ENCODE assay signal across 9 cellular contexts in genomic region chr5:131795128-131795719, GRCh38. TPM values are rescaled to one million over a fixed set of nuclear protein-coding genes. Genes with fewer than 3 reads are reported as not detected.
A peak's percentile ranks its signal among the peaks of the same experiment; 100 is the strongest.
DNase-seq lines count a peak whose midpoint lies in the region; ATAC-seq, FAIRE-seq and TF ChIP-seq lines count a peak whose summit lies in the region.
"Had no signal": no experiment of that assay in that cellular context is flagged by ENCODE, and none has a peak within 500 bp of the region (broad histone marks: within the 10 kb centered on the region; RNA-seq: fewer than 3 reads in every experiment).

No MANE protein-coding gene starts in this region.

- H3K4me2 ChIP-seq in OCI-LY1 (ENCODE audit: low read length): peak overlapping the region; percentile 92
- peak overlapping the region; percentile 94 for H3K4me2 ChIP-seq in endothelial cell of umbilical vein (ENCODE audit: insufficient read depth, low read length)

- H3K9me1 ChIP-seq in endothelial cell of umbilical vein (replicated peaks; ENCODE audit: control insufficient read depth, extremely low read depth, insufficient read depth, low read length): peaks cover 2% of the 10 kb centered on the region

- 32 to 40% (median 37%) methylated on average over 7 of the region's 7 CpGs for WGBS in psoas muscle, 3 donors

- peaks cover 59% of the 10 kb centered on the region for H3K79me2 ChIP-seq in OCI-LY1 (ENCODE audit: insufficient read depth, low read length)
- peaks cover 64% of the 10 kb centered on the region for H3K79me2 ChIP-seq in endothelial cell of umbilical vein (ENCODE audit: control insufficient read depth, insufficient read depth, low read length)

- H3K9me2 ChIP-seq in OCI-LY1 (ENCODE audit: low read depth, low read length): no peaks in the 10 kb centered on the region

- intact Hi-C loops in endothelial cell of umbilical vein (cut with micrococcal nuclease) (loop anchor here (5.0 kb wide), 5 partner anchors 202 to 633 kb away; no protein-coding TSS in a partner anchor), psoas muscle (cut with DNase I) (loop anchor here (5.0 to 10.0 kb wide), 3 partner anchors 38 to 163 kb away; no protein-coding TSS in a partner anchor), mucosa of descending colon (cut with DNase I, micrococcal nuclease) (loop anchor here in 1 of 2 donors (5.0 kb wide), 1 partner anchor 158 kb away; the partner anchor contains the start of gene RAPGEF6)

- no peak for TF ChIP-seq CTCF in GM06990 (IDR thresholded peaks at IDR 0.05; ENCODE audit: insufficient read depth, low read length, poor library complexity, severe bottlenecking)
- TF ChIP-seq CTCF in OCI-LY1 (IDR thresholded peaks at IDR 0.05; ENCODE audit: low read length): no peak
- TF ChIP-seq CTCF in endothelial cell of umbilical vein (IDR thresholded peaks at IDR 0.05; ENCODE audit: extremely low read depth in 1 of 2, insufficient read depth in 1 of 2, low read depth in 1 of 2, low read length in 2 of 2): no peak
- TF ChIP-seq CTCF in psoas muscle (IDR thresholded peaks at IDR 0.05): no peak
- TF ChIP-seq CTCF in mucosa of descending colon (IDR thresholded peaks at IDR 0.05): no peak

- no peak for ATAC-seq in psoas muscle
- ATAC-seq in mucosa of descending colon: no peak
- no peak for ATAC-seq in GM19035 (IDR thresholded peaks at IDR 0.05; ENCODE audit: unreplicated experiment)

- DNase-seq in GM06990 (ENCODE audit: extremely low read depth, insufficient read length) (no peak), endothelial cell of umbilical vein (ENCODE audit: low read depth, low spot score) (no peak), psoas muscle (no peak), mucosa of descending colon (no peak), retina (no peak), NCI-H1436 (lab: John Stamatoyannopoulos, UW) (no peak)
- DNase-seq: activated CD4-positive, alpha-beta T cell treated with anti-CD3 and anti-CD28 coated beads for 4 hours had no signal

- H3K27ac ChIP-seq in OCI-LY1 (ENCODE audit: low read depth, low read length, poor library complexity, severe bottlenecking) (peak overlapping the region; percentile 35), endothelial cell of umbilical vein (ENCODE audit: insufficient read depth, low read depth, low read length) (no peak overlapping the region), psoas muscle (peak overlapping the region; percentile 100)

- no peaks in the 10 kb centered on the region for H4K20me1 ChIP-seq in OCI-LY1 (ENCODE audit: insufficient read depth, low read length)
- H4K20me1 ChIP-seq in endothelial cell of umbilical vein (replicated peaks; ENCODE audit: control insufficient read depth, extremely low read depth, insufficient read depth, low read length): peaks cover 16% of the 10 kb centered on the region

- no peaks in the 10 kb centered on the region for H3K9me3 ChIP-seq in OCI-LY1 (ENCODE audit: low read length)
- no peaks in the 10 kb centered on the region for H3K9me3 ChIP-seq in endothelial cell of umbilical vein (replicated peaks; ENCODE audit: control insufficient read depth, insufficient read depth, low read length)
- no peaks in the 10 kb centered on the region for H3K9me3 ChIP-seq in psoas muscle
- no peaks in the 10 kb centered on the region for H3K9me3 ChIP-seq in mucosa of descending colon

- dilution Hi-C loops in endothelial cell of umbilical vein (cut with MboI; ENCODE audit: extremely low pct_ligation_motif_present, low sequenced_read_pairs): no loop called here

- H3K36me3 ChIP-seq in GM06990 (ENCODE audit: control insufficient read depth, insufficient read depth, low read length) (no peaks in the 10 kb centered on the region), OCI-LY1 (ENCODE audit: insufficient read depth, low read length) (no peaks in the 10 kb centered on the region), endothelial cell of umbilical vein (ENCODE audit: control insufficient read depth in 2 of 2, extremely low read depth in 1 of 2, insufficient read depth in 2 of 2, low read length in 2 of 2) (no peaks in the 10 kb centered on the region), psoas muscle (ENCODE audit: insufficient read depth in 1 of 2, low read depth in 1 of 2) (peaks cover 0 to 6% of the 10 kb centered on the region in 2 donors), mucosa of descending colon (ENCODE audit: low read depth) (no peaks in the 10 kb centered on the region)

- peak overlapping the region; percentile 90 for H3K9ac ChIP-seq in OCI-LY1 (ENCODE audit: low read length)
- H3K9ac ChIP-seq in endothelial cell of umbilical vein (replicated peaks; ENCODE audit: extremely low read depth, insufficient read depth, low read length): peak overlapping the region; percentile 99

- H3K4me1 ChIP-seq in OCI-LY1 (ENCODE audit: insufficient read depth, low read length, severe bottlenecking) (peaks cover 39% of the 10 kb centered on the region), endothelial cell of umbilical vein (ENCODE audit: control insufficient read depth, extremely low read depth, insufficient read depth, low read length) (peaks cover 16% of the 10 kb centered on the region), psoas muscle (peaks cover 55% of the 10 kb centered on the region), mucosa of descending colon (ENCODE audit: low read depth) (peaks cover 3% of the 10 kb centered on the region)

- H3K4me3 ChIP-seq in GM06990 (replicated peaks; ENCODE audit: low read depth, low read length) (peak overlapping the region; percentile 87), OCI-LY1 (ENCODE audit: low read depth, low read length, poor library complexity, severe bottlenecking) (peak overlapping the region; percentile 96), endothelial cell of umbilical vein (replicated peaks in 1 of 3; ENCODE audit: insufficient read depth in 1 of 3, low read depth in 1 of 3, low read length in 3 of 3) (peak overlapping the region in 2 of 3 experiments; percentile 4 to 96), psoas muscle (peak overlapping the region; percentile 93), mucosa of descending colon (no peak overlapping the region)

- BruUV-seq in endothelial cell of umbilical vein (replicated peaks; lab: Mats Ljungman, UMichigan): no TSS peak

- H3K27me3 ChIP-seq in GM06990 (replicated peaks; ENCODE audit: control insufficient read depth, insufficient read depth, low read length): no peaks in the 10 kb centered on the region
- H3K27me3 ChIP-seq in OCI-LY1 (ENCODE audit: insufficient read depth, low read length): no peaks in the 10 kb centered on the region
- H3K27me3 ChIP-seq in endothelial cell of umbilical vein (ENCODE audit: control insufficient read depth in 2 of 2, insufficient read depth in 2 of 2, low read length in 2 of 2): no peaks in the 10 kb centered on the region
- H3K27me3 ChIP-seq in psoas muscle (ENCODE audit: insufficient read depth in 3 of 3, low read length in 2 of 3): no peaks in the 10 kb centered on the region

- CTCF ChIA-PET in endothelial cell of umbilical vein (lab: Charles Lee): no interaction called here

- FAIRE-seq in endothelial cell of umbilical vein (lab: Jason Lieb, UNC): no peak

- POLR2A ChIA-PET in endothelial cell of umbilical vein (lab: Charles Lee): no interaction called here

- H2AFZ ChIP-seq in OCI-LY1 (ENCODE audit: low read length) (no peak overlapping the region), endothelial cell of umbilical vein (ENCODE audit: low read depth, low read length) (no peak overlapping the region)

- H3F3A ChIP-seq in OCI-LY1 (ENCODE audit: insufficient read depth, low read length): no peaks in the 10 kb centered on the region

- TF ChIP-seq POLR2A in endothelial cell of umbilical vein (IDR thresholded peaks at IDR 0.05; ENCODE audit: low read depth, low read length): no peak

TF ChIP-seq in endothelial cell of umbilical vein, 7 proteins besides CTCF, POLR2A, EP300 and RAD21:
- no peak for TF ChIP-seq EZH2 (IDR thresholded peaks at IDR 0.05; ENCODE audit: borderline replicate concordance, low read depth, low read length, severe bottlenecking)
- no peak for TF ChIP-seq MAX (IDR thresholded peaks at IDR 0.05; ENCODE audit: insufficient read depth, insufficient read length)
- no peak for TF ChIP-seq FOS (IDR thresholded peaks at IDR 0.05; ENCODE audit: borderline replicate concordance, insufficient read depth, low read length)
- no peak for TF ChIP-seq GATA2 (IDR thresholded peaks at IDR 0.05; ENCODE audit: insufficient read depth, insufficient read length, low read depth, low read length)
- no peak for TF ChIP-seq JUN (IDR thresholded peaks at IDR 0.05; ENCODE audit: borderline replicate concordance, insufficient read depth, insufficient read length, low read depth)
- no peak for TF ChIP-seq MYC (IDR thresholded peaks at IDR 0.05; ENCODE audit: low read depth, low read length)
- no peak for TF ChIP-seq POLR2AphosphoS5 (IDR thresholded peaks at IDR 0.05; ENCODE audit: insufficient read depth, low read depth, low read length)
TF ChIP-seq in endothelial cell of umbilical vein: peak in this region for 0.

RNA-seq across cellular contexts. Expression of gene FNIP1, which starts 1.6 kb away (rescaled TPM):
- total RNA-seq in endothelial cell of umbilical vein (25.6 and 27.3 TPM in 2 replicates), psoas muscle (10 to 100 TPM; 19.0 to 45.2 (median 30.1) TPM), mucosa of descending colon (10 to 100 TPM; 28.3 to 40.3 (median 33.2) TPM)
- polyA plus RNA-seq in endothelial cell of umbilical vein (5.6 and 5.9 TPM in 2 replicates), psoas muscle (10 to 100 TPM in 1 of 3 donors, 1 to 10 TPM in 2; 6.4 to 25.0 (median 9.2) TPM)
- polyA plus RNA-seq in endothelial cell of umbilical vein (2011; cell fraction: cytosol; rRNA removed): 3.0 and 3.6 TPM in 2 replicates
- polyA plus RNA-seq in endothelial cell of umbilical vein (2011; cell fraction: nucleus; rRNA removed): 22.2 and 25.3 TPM in 2 replicates
- 7.6 and 7.9 TPM in 2 replicates for polyA plus RNA-seq in endothelial cell of umbilical vein (2012)
- 30.4 and 30.8 TPM in 2 replicates for polyA minus RNA-seq in endothelial cell of umbilical vein
- polyA minus RNA-seq in endothelial cell of umbilical vein (2011; cell fraction: cytosol; rRNA and poly(A)+ RNA removed): 9.1 TPM
- polyA minus RNA-seq in endothelial cell of umbilical vein (2011; cell fraction: nucleus; rRNA and poly(A)+ RNA removed): 73.8 and 98.5 TPM in 2 replicates
